ENCODE assay signal across 12 cellular contexts in genomic region chr3:51696954-51697353, GRCh38. TPM values are rescaled to one million over a fixed set of nuclear protein-coding genes. Genes with fewer than 3 reads are reported as not detected.
"Had no signal": no experiment of that assay in that cellular context is flagged by ENCODE, and none has a peak within 500 bp of the region (broad histone marks: within the 10 kb centered on the region; RNA-seq: fewer than 3 reads in every experiment).

No MANE protein-coding gene starts in this region.

- H3K27me3 Mint-ChIP-seq: activated naive CD8-positive, alpha-beta T cell; stimulated activated naive B cell treated with anti-CD40 and anti-IgM and Interleukin-4, amounts not matched to agents 10 μg/mL and 1 μg/mL and 100 μg/mL, for 72 hours; type B pancreatic cell had no signal

- DNase-seq: activated CD4-positive, alpha-beta T cell treated with anti-CD3 and anti-CD28 coated beads, Interleukin-2, amount 50 U/mL, for 1 hour; activated T-cell treated with anti-CD3 and anti-CD28 coated beads, Interleukin-2, amount 50 U/mL, for 1 hour; aorta; foreskin melanocyte; heart left ventricle; mesendoderm; stimulated activated naive B cell treated with anti-CD40 and anti-IgM and Interleukin-4, amounts not matched to agents 10 μg/mL and 1 μg/mL and 100 μg/mL, for 72 hours had no signal

- H3K9me3 Mint-ChIP-seq: neural crest cell; stimulated activated naive B cell treated with anti-CD40 and anti-IgM and Interleukin-4, amounts not matched to agents 10 μg/mL and 1 μg/mL and 100 μg/mL, for 72 hours; T-helper 2 cell treated with Interferon-gamma antibody and Interleukin-4, amounts not matched to agents 5 μg/mL and 100 μg/mL, for 36 hours; type B pancreatic cell had no signal

- H3K4me1 Mint-ChIP-seq: neural crest cell had no signal

- H3K4me3 Mint-ChIP-seq: activated naive CD8-positive, alpha-beta T cell; neural crest cell; stimulated activated naive B cell treated with anti-CD40 and anti-IgM and Interleukin-4, amounts not matched to agents 10 μg/mL and 1 μg/mL and 100 μg/mL, for 72 hours; T-helper 2 cell treated with Interferon-gamma antibody and Interleukin-4, amounts not matched to agents 5 μg/mL and 100 μg/mL, for 36 hours; type B pancreatic cell had no signal

- ATAC-seq: heart left ventricle; stimulated activated naive B cell treated with anti-CD40 and anti-IgM and Interleukin-4, amounts not matched to agents 10 μg/mL and 1 μg/mL and 100 μg/mL, for 72 hours had no signal

- H3K27ac Mint-ChIP-seq: activated naive CD8-positive, alpha-beta T cell; stimulated activated naive B cell treated with anti-CD40 and anti-IgM and Interleukin-4, amounts not matched to agents 10 μg/mL and 1 μg/mL and 100 μg/mL, for 72 hours; T-helper 2 cell treated with Interferon-gamma antibody and Interleukin-4, amounts not matched to agents 5 μg/mL and 100 μg/mL, for 36 hours; type B pancreatic cell had no signal

- H3K36me3 Mint-ChIP-seq: type B pancreatic cell had no signal

RNA-seq across cellular contexts. Expression of gene GRM2, which starts 9.9 kb away (rescaled TPM):
- total RNA-seq: kidney epithelial cell had no signal
